ENCODE assay signal across 16 cellular contexts in the genomic region with DNA sequence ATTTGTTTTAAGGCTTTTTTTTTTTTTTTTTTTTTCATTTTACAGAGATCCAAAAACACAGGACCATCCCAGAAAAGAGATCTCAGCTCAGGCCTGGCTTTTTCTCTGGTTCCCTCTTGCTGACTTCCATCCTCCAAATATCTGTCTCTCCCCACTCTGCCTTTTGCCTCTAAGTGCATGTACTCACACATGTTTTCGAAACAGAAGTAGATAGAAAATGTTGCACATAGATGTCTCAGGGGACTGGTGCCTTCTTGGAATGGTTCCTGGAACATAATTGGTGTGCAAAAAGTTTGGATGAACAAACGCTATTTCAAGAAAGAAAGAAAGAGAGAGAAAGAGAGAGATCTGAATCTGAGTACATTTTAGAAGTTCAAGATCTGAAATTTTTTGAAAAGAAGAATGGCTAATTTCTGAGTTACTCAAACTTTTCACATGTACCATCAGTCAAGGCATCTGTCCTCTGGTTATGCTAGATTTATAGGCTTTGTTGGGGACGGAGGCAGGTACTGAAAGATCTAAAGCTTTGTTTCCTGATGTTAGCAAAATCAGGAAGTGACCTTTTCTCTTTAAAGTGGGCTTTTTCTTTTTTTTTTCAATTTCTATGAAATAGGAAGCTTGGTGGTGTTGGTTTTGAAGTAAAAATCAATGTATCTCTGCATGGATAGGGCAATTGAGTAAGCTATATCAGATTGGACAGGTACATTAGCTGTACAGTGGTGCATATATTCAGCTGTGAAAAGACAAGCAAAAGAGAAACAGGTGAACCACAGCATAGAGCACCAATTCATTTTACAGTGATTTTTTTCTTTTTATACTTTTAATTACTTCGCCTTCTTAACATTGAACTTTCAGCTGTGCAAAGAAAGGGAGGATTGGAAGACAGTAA. TPM values are rescaled to one million over a fixed set of nuclear protein-coding genes. Genes with fewer than 3 reads are reported as not detected.
DNase-seq lines count a peak whose midpoint lies in the region; ATAC-seq and TF ChIP-seq lines count a peak whose summit lies in the region.
"Had no signal": no experiment of that assay in that cellular context is flagged by ENCODE, and none has a peak within 500 bp of the region (broad histone marks: within the 10 kb centered on the region; RNA-seq: fewer than 3 reads in every experiment).

No MANE protein-coding gene starts in this region.

- no peak for TF ChIP-seq CTCF in adrenal gland (IDR thresholded peaks at IDR 0.05)

- no peak for DNase-seq in T-helper 2 cell treated with Interferon-gamma antibody and Interleukin-4, amounts not matched to agents 5 μg/mL and 100 μg/mL, for 36 hours (ENCODE audit: low spot score)
- no peak for DNase-seq in T-helper 2 cell
- DNase-seq in GM23248, result peak; percentile 42
- DNase-seq in naive thymus-derived CD4-positive, alpha-beta T cell, result peak in 2 of 9 donors; percentile 19 to 34
- no peak for DNase-seq in COLO668 (lab: John Stamatoyannopoulos, UW; ENCODE audit: unreplicated experiment)
- DNase-seq in adrenal gland, result no peak
- no peak for DNase-seq in occipital lobe (lab: John Stamatoyannopoulos, UW)
- DNase-seq: DMS53, mesendoderm, MM.1S, nucleus accumbens, OCI-M1, SW 1271 had no signal

- H3K9me3 ChIP-seq in GM23248 (ENCODE audit: low read depth) (no peaks in the 10 kb centered on the region), adrenal gland (replicated peaks in 1 of 3) (no peaks in the 10 kb centered on the region)
- no peaks in the 10 kb centered on the region for H3K9me3 ChIP-seq in naive thymus-derived CD4-positive, alpha-beta T cell (ENCODE audit: control insufficient read depth in 2 of 3, low read length in 3 of 3)

- H3K36me3 ChIP-seq in GM23248 (ENCODE audit: low read depth) (no peaks in the 10 kb centered on the region), adrenal gland (replicated peaks in 1 of 2) (no peaks in the 10 kb centered on the region)
- no peaks in the 10 kb centered on the region for H3K36me3 ChIP-seq in naive thymus-derived CD4-positive, alpha-beta T cell (ENCODE audit: control insufficient read depth in 2 of 3, insufficient read depth in 3 of 3, low read length in 3 of 3)

- H3K4me3 Mint-ChIP-seq in T-helper 2 cell treated with Interferon-gamma antibody and Interleukin-4, amounts not matched to agents 5 μg/mL and 100 μg/mL, for 36 hours, result peak overlapping the region; percentile 15
- peak overlapping the region; percentile 62 for H3K4me3 Mint-ChIP-seq in activated naive CD8-positive, alpha-beta T cell
- H3K4me3 Mint-ChIP-seq in naive thymus-derived CD4-positive, alpha-beta T cell, result peak overlapping the region; percentile 30 to 63 (median 47)
- H3K4me3 Mint-ChIP-seq: brain had no signal

- H3K27ac ChIP-seq in GM23248, result no peak overlapping the region
- H3K27ac ChIP-seq in naive thymus-derived CD4-positive, alpha-beta T cell (ENCODE audit: low read depth, low read length), result no peak overlapping the region
- H3K27ac ChIP-seq in adrenal gland, result no peak overlapping the region
- H3K27ac ChIP-seq: skin epidermis had no signal

- no peaks in the 10 kb centered on the region for H3K9me2 ChIP-seq in GM23248 (ENCODE audit: insufficient read depth)

- POLR2A ChIA-PET in naive thymus-derived CD4-positive, alpha-beta T cell (lab: Charles Lee), result interaction anchor here (7.0 kb wide), 1 partner anchor 9 kb away, joined by 48 read pairs; the partner anchor contains the start of gene TNFSF8

- H3K79me2 ChIP-seq in GM23248 (ENCODE audit: insufficient read depth), result no peaks in the 10 kb centered on the region

- H3K4me3 ChIP-seq in GM23248 (no peak overlapping the region), adrenal gland (no peak overlapping the region)
- H3K4me3 ChIP-seq in naive thymus-derived CD4-positive, alpha-beta T cell (ENCODE audit: low read length), result peak overlapping the region; percentile 6
- H3K4me3 ChIP-seq: skin epidermis had no signal

- H3K27me3 Mint-ChIP-seq in T-helper 2 cell treated with Interferon-gamma antibody and Interleukin-4, amounts not matched to agents 5 μg/mL and 100 μg/mL, for 36 hours (ENCODE audit: low read depth), result no peaks in the 10 kb centered on the region
- no peaks in the 10 kb centered on the region for H3K27me3 Mint-ChIP-seq in activated naive CD8-positive, alpha-beta T cell
- H3K27me3 Mint-ChIP-seq in naive thymus-derived CD4-positive, alpha-beta T cell, result no peaks in the 10 kb centered on the region
- H3K27me3 Mint-ChIP-seq: brain had no signal

- no peak overlapping the region for H2AFZ ChIP-seq in GM23248

- no peaks in the 10 kb centered on the region for H3K9me3 Mint-ChIP-seq in T-helper 2 cell treated with Interferon-gamma antibody and Interleukin-4, amounts not matched to agents 5 μg/mL and 100 μg/mL, for 36 hours
- H3K9me3 Mint-ChIP-seq in activated naive CD8-positive, alpha-beta T cell (ENCODE audit: low read depth), result peaks cover 3% of the 10 kb centered on the region
- peaks cover 0 to 10% (median 0%) of the 10 kb centered on the region in 11 donors for H3K9me3 Mint-ChIP-seq in naive thymus-derived CD4-positive, alpha-beta T cell
- H3K9me3 Mint-ChIP-seq: brain had no signal

- peaks cover 17% of the 10 kb centered on the region for H3K4me1 Mint-ChIP-seq in T-helper 2 cell treated with Interferon-gamma antibody and Interleukin-4, amounts not matched to agents 5 μg/mL and 100 μg/mL, for 36 hours (ENCODE audit: low read depth)
- peaks cover 40% of the 10 kb centered on the region for H3K4me1 Mint-ChIP-seq in activated naive CD8-positive, alpha-beta T cell (ENCODE audit: low read depth)
- peaks cover 19 to 42% (median 30%) of the 10 kb centered on the region in 7 donors for H3K4me1 Mint-ChIP-seq in naive thymus-derived CD4-positive, alpha-beta T cell

- H3K4me1 ChIP-seq in GM23248 (ENCODE audit: insufficient read depth) (0 out of 2 replicates have a peak, but pooled peaks cover 4% of the 10 kb centered on the region), adrenal gland (replicated peaks in 1 of 2) (peaks cover 0 to 19% of the 10 kb centered on the region in 2 donors)
- peaks cover 11 to 17% of the 10 kb centered on the region in 2 donors for H3K4me1 ChIP-seq in naive thymus-derived CD4-positive, alpha-beta T cell (ENCODE audit: control insufficient read depth in 2 of 2, insufficient read depth in 2 of 2, low read length in 2 of 2)

- CTCF ChIA-PET in naive thymus-derived CD4-positive, alpha-beta T cell (lab: Charles Lee), result interaction anchor here (0.7 kb wide), 1 partner anchor 198 kb away, joined by 3 read pairs; no protein-coding TSS in a partner anchor

- 48 to 53% methylated on average over 4 of the region's 4 CpGs for WGBS in GM23248 (ENCODE audit: low coverage in 1 of 2, low lambda C conversion rate in 2 of 2, missing lambda C conversion rate in 2 of 2), 2 experiments
- 44 to 69% (median 58%) methylated on average over 4 of the region's 4 CpGs for WGBS in adrenal gland, 4 donors

- in situ Hi-C loops in GM23248 (cut with MboI), result no loop called here

- intact Hi-C loops in naive thymus-derived CD4-positive, alpha-beta T cell (cut with micrococcal nuclease), result loop anchor here (1.0 to 10.0 kb wide), 2 partner anchors 9 to 354 kb away; partner anchors contain the start of genes TNFSF8 (in 2 of the 2) and ATP6V1G1 (in 1 of the 2)
- intact Hi-C loops in adrenal gland (cut with DNase I), result no loop called here

- no peak overlapping the region for H3K27ac Mint-ChIP-seq in T-helper 2 cell treated with Interferon-gamma antibody and Interleukin-4, amounts not matched to agents 5 μg/mL and 100 μg/mL, for 36 hours
- H3K27ac Mint-ChIP-seq in activated naive CD8-positive, alpha-beta T cell, result peak overlapping the region; percentile 77
- peak overlapping the region; percentile 21 to 71 (median 54) for H3K27ac Mint-ChIP-seq in naive thymus-derived CD4-positive, alpha-beta T cell
- H3K27ac Mint-ChIP-seq: brain had no signal

- H4K20me1 ChIP-seq in GM23248 (ENCODE audit: insufficient read depth), result no peaks in the 10 kb centered on the region

- no peak for ATAC-seq in naive thymus-derived CD4-positive, alpha-beta T cell

- H3K4me2 ChIP-seq in GM23248 (ENCODE audit: unreplicated experiment), result no peak overlapping the region

- H3K9ac ChIP-seq in GM23248, result no peak overlapping the region

- H3K36me3 Mint-ChIP-seq in T-helper 2 cell treated with Interferon-gamma antibody and Interleukin-4, amounts not matched to agents 5 μg/mL and 100 μg/mL, for 36 hours (ENCODE audit: low read depth), result no peaks in the 10 kb centered on the region
- no peaks in the 10 kb centered on the region for H3K36me3 Mint-ChIP-seq in activated naive CD8-positive, alpha-beta T cell
- H3K36me3 Mint-ChIP-seq in naive thymus-derived CD4-positive, alpha-beta T cell, result peaks cover 0 to 21% (median 0%) of the 10 kb centered on the region in 5 donors
- H3K36me3 Mint-ChIP-seq: brain had no signal

- TF ChIP-seq POLR2A in adrenal gland (IDR thresholded peaks at IDR 0.05), result no peak

- H3K27me3 ChIP-seq in GM23248 (replicated peaks; ENCODE audit: insufficient read depth) (peaks cover 8% of the 10 kb centered on the region; the same call in 1 of the 2 replicates), adrenal gland (no peaks in the 10 kb centered on the region)
- no peaks in the 10 kb centered on the region for H3K27me3 ChIP-seq in naive thymus-derived CD4-positive, alpha-beta T cell (ENCODE audit: control insufficient read depth in 2 of 2, insufficient read depth in 2 of 2, low read length in 2 of 2)

- no peaks in the 10 kb centered on the region for H3F3A ChIP-seq in GM23248 (ENCODE audit: insufficient read depth)

RNA-seq across cellular contexts. Expression of gene TNFSF8, which starts 8.5 kb away (rescaled TPM):
- not detected in 2 replicates for total RNA-seq in GM23248 (2014; rRNA removed; shearing (Covaris generic))
- polyA plus RNA-seq in GM23248 (2016; fragmentation: Nextera tagmentation; extraction: Ambion mirVana) (not detected in 2 replicates), adrenal gland (1 to 10 TPM in 1 of 3 donors, under 1 TPM in 2; 0.34 to 1.4 (median 0.64) TPM)
- total RNA-seq in naive thymus-derived CD4-positive, alpha-beta T cell, result 100 to 1,000 TPM in 1 of 5 experiments, 10 to 100 TPM in 4; 19.3 to 129 (median 31.5) TPM
- 10 to 100 TPM; 35.4 to 86.2 TPM for polyA plus RNA-seq in naive thymus-derived CD4-positive, alpha-beta T cell
- total RNA-seq in adrenal gland (1 to 10 TPM in 7 of 8 donors, under 1 TPM in 1; 0.72 to 4.8 (median 2.5) TPM), occipital lobe (1.1 TPM)

Comparison
In these comparisons a context has a peak if more than half of its experiments do, and no peak if none do; other contexts are left out.
1. intact Hi-C loops: an anchor here in naive thymus-derived CD4-positive, alpha-beta T cell (1.0 to 10.0 kb wide); none called in adrenal gland.